In the genomic region with DNA sequence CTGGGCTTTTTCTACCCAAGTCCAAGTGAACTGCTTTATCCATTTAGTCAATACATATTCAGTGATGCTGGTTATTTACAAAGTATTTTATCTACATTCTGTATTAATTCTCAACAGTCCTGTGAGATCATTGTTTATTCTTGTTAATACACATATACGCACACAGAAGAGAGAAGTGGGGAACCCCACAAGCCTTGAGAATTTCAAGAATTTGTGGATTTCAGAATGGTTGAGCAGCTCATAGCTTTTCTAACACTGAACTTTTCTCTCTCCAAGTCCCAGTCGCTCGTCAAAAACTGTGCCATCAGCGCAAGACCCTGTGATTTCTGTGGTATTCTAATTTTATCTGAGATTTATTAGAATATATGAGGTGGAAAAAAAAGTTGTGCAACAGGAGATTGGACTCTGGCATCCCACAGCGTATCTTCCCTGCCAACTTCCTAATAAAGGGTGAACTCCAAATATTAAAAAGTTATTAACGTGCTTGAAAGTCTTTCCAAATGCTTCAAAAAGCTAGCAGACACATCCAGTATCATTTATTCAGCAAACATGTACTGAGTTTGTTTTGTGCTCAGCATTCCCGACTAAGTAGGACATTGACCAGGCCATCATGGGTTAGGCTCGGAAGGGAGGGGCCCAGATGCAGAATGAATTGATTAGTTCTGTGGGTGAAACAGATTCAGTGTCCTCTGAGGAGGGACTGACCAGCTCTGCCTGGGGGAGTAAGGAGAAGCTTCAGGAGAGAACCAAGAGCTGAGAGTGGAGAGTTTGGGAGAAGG, we compare ENCODE assay signal across 14 cellular contexts.
A peak's percentile ranks its signal among the peaks of the same experiment; 100 is the strongest.
DNase-seq lines count a peak whose midpoint lies in the region; ATAC-seq and TF ChIP-seq lines count a peak whose summit lies in the region.
"Had no signal": no experiment of that assay in that cellular context is flagged by ENCODE, and none has a peak within 500 bp of the region (broad histone marks: within the 10 kb centered on the region; RNA-seq: fewer than 3 reads in every experiment).

No MANE protein-coding gene starts in this region.

- no peaks in the 10 kb centered on the region for H3K9me3 Mint-ChIP-seq in nephron

- H3K27me3 Mint-ChIP-seq in nephron (ENCODE audit: low read depth) = no peaks in the 10 kb centered on the region

- peaks cover 70% of the 10 kb centered on the region for H3K36me3 ChIP-seq in RWPE2 (ENCODE audit: low read depth)
- peaks cover 0 to 3% of the 10 kb centered on the region in 2 donors for H3K36me3 ChIP-seq in esophagus (ENCODE audit: control insufficient read depth in 2 of 2, insufficient read depth in 2 of 2, low read length in 1 of 2)
- H3K36me3 ChIP-seq in tibial artery = peaks cover 0 to 7% (median 0%) of the 10 kb centered on the region in 3 donors

- H3K27me3 ChIP-seq in RWPE2 (ENCODE audit: insufficient read depth, poor library complexity, severe bottlenecking) = no peaks in the 10 kb centered on the region
- no peaks in the 10 kb centered on the region for H3K27me3 ChIP-seq in esophagus (ENCODE audit: control insufficient read depth in 1 of 2, insufficient read depth in 2 of 2, low read length in 2 of 2)
- H3K27me3 ChIP-seq in tibial artery = no peaks in the 10 kb centered on the region

- WGBS in esophagus, 2 donors = 40 to 51% methylated on average over 8 of the region's 8 CpGs

- H3K36me3 Mint-ChIP-seq in nephron (ENCODE audit: low read depth) = peaks cover 26% of the 10 kb centered on the region

- H3K9me3 ChIP-seq in RWPE2 (ENCODE audit: severe bottlenecking) = no peaks in the 10 kb centered on the region
- no peaks in the 10 kb centered on the region for H3K9me3 ChIP-seq in esophagus (ENCODE audit: control insufficient read depth in 2 of 2, insufficient read depth in 1 of 2, low read depth in 1 of 2, low read length in 1 of 2)
- H3K9me3 ChIP-seq in tibial artery = no peaks in the 10 kb centered on the region

- no peak for TF ChIP-seq CTCF in RWPE2 (IDR thresholded peaks at IDR 0.05; ENCODE audit: poor library complexity, severe bottlenecking)
- no peak for TF ChIP-seq CTCF in nephron (IDR thresholded peaks at IDR 0.05; ENCODE audit: unreplicated experiment in 3 of 3)
- TF ChIP-seq CTCF in tibial artery (IDR thresholded peaks at IDR 0.05) = no peak

- H3K4me3 Mint-ChIP-seq in nephron = no peak overlapping the region

- intact Hi-C loops in tibial artery (cut with DNase I; ENCODE audit: low total_unique reads) = loop anchor here (10.0 kb wide), 1 partner anchor 210 kb away; no protein-coding TSS in a partner anchor

- H3K27ac ChIP-seq in RWPE2 (ENCODE audit: poor library complexity, severe bottlenecking) (peak overlapping the region; percentile 79), esophagus (ENCODE audit: low read depth in 2 of 2, low read length in 1 of 2) (peak overlapping the region; percentile 61 to 70), tibial artery (peak overlapping the region; percentile 88 to 98)

- no peak for ATAC-seq in RWPE2 (ENCODE audit: low read depth)
- ATAC-seq in GM21515 (IDR thresholded peaks at IDR 0.05; ENCODE audit: unreplicated experiment) = no peak
- no peak for ATAC-seq in GM21737 (IDR thresholded peaks at IDR 0.05; ENCODE audit: unreplicated experiment)
- ATAC-seq: activated CD4-positive, CD25-positive, alpha-beta regulatory T cell treated with anti-CD3 and anti-CD28 coated beads, Interleukin-2, amount 50 U/mL, for 24 hours had no signal

- no peak overlapping the region for H3K4me3 ChIP-seq in RWPE2 (ENCODE audit: severe bottlenecking)
- H3K4me3 ChIP-seq in esophagus (ENCODE audit: low read depth in 1 of 2, low read length in 2 of 2) = no peak overlapping the region
- peak overlapping the region; percentile 4 to 13 for H3K4me3 ChIP-seq in tibial artery

- H3K4me1 ChIP-seq in RWPE2 (ENCODE audit: insufficient read depth, poor library complexity, severe bottlenecking) = peaks cover 77% of the 10 kb centered on the region
- H3K4me1 ChIP-seq in esophagus (ENCODE audit: control insufficient read depth in 2 of 2, insufficient read depth in 2 of 2, low read length in 1 of 2) = peaks cover 2 to 4% of the 10 kb centered on the region in 2 donors
- peaks cover 0 to 99% (median 80%) of the 10 kb centered on the region in 4 donors for H3K4me1 ChIP-seq in tibial artery

- H3K27ac Mint-ChIP-seq in nephron = peak overlapping the region in 2 of 3 experiments; percentile 10 to 51

- DNase-seq in RWPE2 (ENCODE audit: low spot score) (no peak), tibial artery (no peak), superior temporal gyrus (ENCODE audit: extremely low spot score) (no peak), midbrain (lab: John Stamatoyannopoulos, UW) (no peak)
- DNase-seq: glutamatergic neuron; MM.1S; NCI-H2171 treated with DMSO at 0.1 percent for 48 hours; nucleus accumbens; stimulated activated CD4-positive, alpha-beta T cell treated with anti-CD3 and anti-CD28 coated beads, Interleukin-1b, Interleukin-23, amount 100 ng/mL, for 48 hours had no signal

- peaks cover 69% of the 10 kb centered on the region for H3K4me1 Mint-ChIP-seq in nephron

Comparison
In these comparisons a context has a peak if more than half of its experiments do, and no peak if none do; other contexts are left out.
1. H3K4me3 ChIP-seq: peak in tibial artery (2 of 2); none in RWPE2 (single experiment) and esophagus (0 of 2).
2. Peak in every context shown above with its lines, with median percentiles within 50 percentile points of each other: H3K27ac ChIP-seq.